ENCODE assay signal across 1 cellular context in the genomic region with DNA sequence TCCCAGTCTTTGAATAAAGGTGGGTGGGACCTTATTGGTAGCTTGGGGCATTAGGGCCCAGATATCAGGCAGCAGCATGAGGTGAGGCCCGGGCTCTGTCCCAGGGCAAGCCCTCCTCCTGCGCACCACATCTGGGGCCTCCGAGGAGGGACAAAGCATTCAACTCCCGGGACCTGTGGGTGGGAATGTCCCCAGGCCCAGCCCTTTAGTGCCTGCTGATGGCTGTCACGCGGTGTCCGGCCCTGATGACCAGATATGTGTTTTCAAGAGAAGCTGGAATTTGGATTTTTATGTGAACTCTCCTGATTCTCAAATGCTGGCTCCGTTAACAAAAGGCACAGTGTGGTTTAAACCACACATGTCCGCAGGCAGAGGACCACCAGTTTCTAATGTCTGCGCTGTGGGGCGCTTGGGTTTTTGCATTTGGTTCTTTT.
TF ChIP-seq lines count a peak whose summit lies in the region.

No MANE protein-coding gene starts in this region.

TF ChIP-seq in IMR-90, 13 proteins besides CTCF, POLR2A, EP300 and RAD21 (continued from another document):
- TF ChIP-seq, protein P1, sequence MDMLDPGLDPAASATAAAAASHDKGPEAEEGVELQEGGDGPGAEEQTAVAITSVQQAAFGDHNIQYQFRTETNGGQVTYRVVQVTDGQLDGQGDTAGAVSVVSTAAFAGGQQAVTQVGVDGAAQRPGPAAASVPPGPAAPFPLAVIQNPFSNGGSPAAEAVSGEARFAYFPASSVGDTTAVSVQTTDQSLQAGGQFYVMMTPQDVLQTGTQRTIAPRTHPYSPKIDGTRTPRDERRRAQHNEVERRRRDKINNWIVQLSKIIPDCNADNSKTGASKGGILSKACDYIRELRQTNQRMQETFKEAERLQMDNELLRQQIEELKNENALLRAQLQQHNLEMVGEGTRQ (IDR thresholded peaks at IDR 0.05; ENCODE audit: low read depth, low read length), result no peak
